In the genomic region with DNA sequence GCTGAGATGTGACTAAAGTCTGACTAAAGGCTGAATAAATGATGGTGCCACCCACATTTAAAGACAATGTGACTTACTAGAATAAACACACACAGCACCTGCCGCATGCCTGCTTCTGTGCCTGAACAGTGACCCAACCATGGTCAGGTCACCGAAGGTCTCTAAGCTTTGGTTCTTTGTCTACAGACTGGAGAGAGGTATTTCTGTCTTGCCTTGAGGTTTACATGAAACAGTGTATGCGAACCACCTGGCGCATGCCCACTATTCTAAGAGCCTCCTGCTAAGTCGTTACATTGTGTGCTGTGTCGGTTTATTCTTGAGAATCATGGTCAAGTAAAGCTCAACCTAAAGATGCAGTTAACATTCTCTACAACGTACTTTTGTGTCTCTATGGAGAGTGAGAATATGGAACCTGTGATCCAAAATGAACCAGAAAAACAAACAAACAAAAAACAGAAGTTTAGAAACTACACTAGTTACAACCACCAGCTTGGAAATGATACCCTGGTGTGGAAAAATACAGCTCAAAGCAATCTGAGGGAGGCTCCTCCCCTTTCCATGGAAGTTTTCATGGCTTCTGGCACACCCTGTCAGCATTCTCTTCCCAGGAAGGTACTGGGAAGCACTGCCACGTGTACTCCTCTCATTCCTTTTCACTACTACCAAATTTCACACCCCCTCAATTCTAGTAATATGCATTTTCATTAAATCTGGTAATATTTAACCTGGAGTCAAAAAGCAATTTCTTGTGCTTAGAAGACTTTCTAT, we compare ENCODE assay signal across 10 cellular contexts. TPM values are rescaled to one million over a fixed set of nuclear protein-coding genes. Genes with fewer than 3 reads are reported as not detected.
DNase-seq lines count a peak whose midpoint lies in the region; ATAC-seq and TF ChIP-seq lines count a peak whose summit lies in the region.
"Had no signal": no experiment of that assay in that cellular context is flagged by ENCODE, and none has a peak within 500 bp of the region (broad histone marks: within the 10 kb centered on the region; RNA-seq: fewer than 3 reads in every experiment).

No MANE protein-coding gene starts in this region.

- no peaks in the 10 kb centered on the region for H3K9me3 ChIP-seq in suprapubic skin

- no peak overlapping the region for H3K4me3 ChIP-seq in suprapubic skin

- peak overlapping the region; percentile 28 for H3K27ac ChIP-seq in suprapubic skin

- H3K4me1 Mint-ChIP-seq in activated CD8-positive, alpha-beta memory T cell treated with anti-CD3 and anti-CD28 coated beads, Interleukin-2, amount 10 ng/mL, durations not matched to agents 7 days and 5 days, result peaks cover 65% of the 10 kb centered on the region
- peaks cover 83% of the 10 kb centered on the region for H3K4me1 Mint-ChIP-seq in dendritic cell treated with granulocyte-macrophage colony-stimulating factor and Interleukin-4, amounts not matched to agents 40 ng/mL and 50 ng/mL, for 4 days (ENCODE audit: low read depth)

- CTCF ChIA-PET in activated CD8-positive, alpha-beta memory T cell treated with anti-CD3 and anti-CD28 coated beads, Interleukin-2, amount 10 ng/mL, durations not matched to agents 7 days and 5 days (lab: Charles Lee), result interaction anchor here (2.2 to 3.8 kb wide), 4 partner anchors 8 to 223 kb away, joined by 7 to 33 read pairs (median 15); partner anchors contain the start of gene VOPP1

- TF ChIP-seq POLR2A in suprapubic skin (IDR thresholded peaks at IDR 0.05), result no peak

- H3K4me3 Mint-ChIP-seq in activated CD8-positive, alpha-beta memory T cell treated with anti-CD3 and anti-CD28 coated beads, Interleukin-2, amount 10 ng/mL, durations not matched to agents 7 days and 5 days, result no peak overlapping the region
- peak overlapping the region; percentile 38 for H3K4me3 Mint-ChIP-seq in dendritic cell treated with granulocyte-macrophage colony-stimulating factor and Interleukin-4, amounts not matched to agents 40 ng/mL and 50 ng/mL, for 4 days

- 84% methylated on average over 8 of the region's 8 CpGs for WGBS in suprapubic skin

- no peak for ATAC-seq in activated CD8-positive, alpha-beta memory T cell treated with anti-CD3 and anti-CD28 coated beads, Interleukin-2, amount 10 ng/mL, durations not matched to agents 7 days and 5 days

- no peak for TF ChIP-seq EP300 in suprapubic skin (IDR thresholded peaks at IDR 0.05)

- peaks cover 10% of the 10 kb centered on the region for H3K27me3 Mint-ChIP-seq in activated CD8-positive, alpha-beta memory T cell treated with anti-CD3 and anti-CD28 coated beads, Interleukin-2, amount 10 ng/mL, durations not matched to agents 7 days and 5 days
- H3K27me3 Mint-ChIP-seq in dendritic cell treated with granulocyte-macrophage colony-stimulating factor and Interleukin-4, amounts not matched to agents 40 ng/mL and 50 ng/mL, for 4 days, result no peaks in the 10 kb centered on the region

- no peak for DNase-seq in activated CD8-positive, alpha-beta memory T cell treated with anti-CD3 and anti-CD28 coated beads, Interleukin-2, amount 10 ng/mL, durations not matched to agents 7 days and 5 days
- DNase-seq in activated CD8-positive, alpha-beta memory T cell treated with anti-CD3 and anti-CD28 coated beads for 24 hours, result no peak
- DNase-seq in NAMALWA (ENCODE audit: low spot score) (peak; percentile 76), suprapubic skin (ENCODE audit: low spot score in 2 of 2) (no peak), GM19240 (ENCODE audit: insufficient read length, low spot score) (no peak), HT-29 (ENCODE audit: low spot score) (no peak), NCI-H1105 treated with DMSO at 0.1 percent for 48 hours (lab: John Stamatoyannopoulos, UW) (no peak)
- DNase-seq: amniotic stem cell, NCI-H774 had no signal

- intact Hi-C loops in dendritic cell treated with granulocyte-macrophage colony-stimulating factor and Interleukin-4, amounts not matched to agents 40 ng/mL and 50 ng/mL, for 4 days (cut with micrococcal nuclease), result loop anchor here (2.0 kb wide), 1 partner anchor 38 kb away; no protein-coding TSS in a partner anchor

- H3K36me3 ChIP-seq in suprapubic skin, result no peaks in the 10 kb centered on the region

- H3K27ac Mint-ChIP-seq in activated CD8-positive, alpha-beta memory T cell treated with anti-CD3 and anti-CD28 coated beads, Interleukin-2, amount 10 ng/mL, durations not matched to agents 7 days and 5 days, result peak overlapping the region; percentile 21
- H3K27ac Mint-ChIP-seq in dendritic cell treated with granulocyte-macrophage colony-stimulating factor and Interleukin-4, amounts not matched to agents 40 ng/mL and 50 ng/mL, for 4 days, result peak overlapping the region; percentile 98

- TF ChIP-seq CTCF in suprapubic skin (IDR thresholded peaks at IDR 0.05), result no peak

- no peaks in the 10 kb centered on the region for H3K27me3 ChIP-seq in suprapubic skin

- peaks cover 20% of the 10 kb centered on the region for H3K36me3 Mint-ChIP-seq in activated CD8-positive, alpha-beta memory T cell treated with anti-CD3 and anti-CD28 coated beads, Interleukin-2, amount 10 ng/mL, durations not matched to agents 7 days and 5 days
- H3K36me3 Mint-ChIP-seq in dendritic cell treated with granulocyte-macrophage colony-stimulating factor and Interleukin-4, amounts not matched to agents 40 ng/mL and 50 ng/mL, for 4 days (ENCODE audit: low read depth), result peaks cover 71% of the 10 kb centered on the region

- H3K4me1 ChIP-seq in suprapubic skin, result peaks cover 26% of the 10 kb centered on the region

- H3K9me3 Mint-ChIP-seq in activated CD8-positive, alpha-beta memory T cell treated with anti-CD3 and anti-CD28 coated beads, Interleukin-2, amount 10 ng/mL, durations not matched to agents 7 days and 5 days (ENCODE audit: low read depth), result no peaks in the 10 kb centered on the region
- no peaks in the 10 kb centered on the region for H3K9me3 Mint-ChIP-seq in dendritic cell treated with granulocyte-macrophage colony-stimulating factor and Interleukin-4, amounts not matched to agents 40 ng/mL and 50 ng/mL, for 4 days

RNA-seq across cellular contexts. Expression of gene VOPP1, which starts 40.0 kb away (rescaled TPM):
- 10 to 100 TPM; 42.3 to 67.3 TPM for total RNA-seq in activated CD8-positive, alpha-beta memory T cell treated with anti-CD3 and anti-CD28 coated beads, Interleukin-2, amount 10 ng/mL, durations not matched to agents 7 days and 5 days
- 10 to 100 TPM; 15.7 to 24.9 (median 20.3) TPM for total RNA-seq in suprapubic skin
- total RNA-seq in HT-29 (2014; rRNA removed; shearing (Covaris generic)), result 126 and 133 TPM in 2 replicates
